25 cellular contexts compared by ENCODE assay signal in genomic region chr1:234777850-234778214, GRCh38.
DNase-seq lines count a peak whose midpoint lies in the region; ATAC-seq, FAIRE-seq and TF ChIP-seq lines count a peak whose summit lies in the region.
"Had no signal": no experiment of that assay in that cellular context is flagged by ENCODE, and none has a peak within 500 bp of the region (broad histone marks: within the 10 kb centered on the region; RNA-seq: fewer than 3 reads in every experiment).

No MANE protein-coding gene starts in this region.

- H3K4me3 ChIP-seq in A673 (ENCODE audit: low read depth, low read length, poor library complexity, severe bottlenecking) (no peak overlapping the region), HepG2 (replicated peaks in 1 of 3; ENCODE audit: insufficient read depth in 1 of 3, low read depth in 2 of 3, low read length in 3 of 3) (no peak overlapping the region)
- H3K4me3 ChIP-seq in BLaER1 treated with 17β-estradiol and CSF1 and Interleukin-3, amounts not matched to agents 10 nM and 100 nM = no peak overlapping the region
- H3K4me3 ChIP-seq: esophagus squamous epithelium, psoas muscle, tibial artery had no signal

- DNase-seq in A673 (ENCODE audit: low spot score) (peak; percentile 14), RPMI7951 (ENCODE audit: low read depth) (peak; percentile 4), HepG2 (ENCODE audit: low spot score) (no peak), NCI-H1105 treated with DMSO at 0.1 percent for 48 hours (lab: John Stamatoyannopoulos, UW) (no peak), cerebellar cortex (ENCODE audit: low spot score) (no peak)
- DNase-seq: activated CD4-positive, alpha-beta T cell treated with anti-CD3 and anti-CD28 coated beads for 1 hour; activated CD8-positive, alpha-beta T cell treated with anti-CD3 and anti-CD28 coated beads for 36 hours; brain microvascular endothelial cell; DMS79 treated with DMSO at 0.1 percent for 48 hours; esophagus squamous epithelium; GDM1; GOT3; MM.1S; NCI-H1436 treated with DMSO at 0.1 percent for 48 hours; stimulated activated CD4-positive, alpha-beta T cell treated with anti-CD3 and anti-CD28 coated beads, Interleukin-4, amount 100 ng/mL, for 24 hours had no signal

- CTCF ChIA-PET in A673 (lab: Charles Lee) (no interaction called here), HepG2 (lab: Yijun Ruan, JAX; ENCODE audit: low intra/inter-chr PET ratio, low total read pairs) (no interaction called here)

- 24% methylated on average over 1 of the region's 1 CpG for WGBS in HepG2 (ENCODE audit: low lambda C conversion rate)

- H4K20me1 ChIP-seq in BLaER1 treated with 17β-estradiol and CSF1 and Interleukin-3, amounts not matched to agents 10 nM and 100 nM = no peaks in the 10 kb centered on the region
- H4K20me1 ChIP-seq in HepG2 (ENCODE audit: insufficient read depth, low read length) = no peaks in the 10 kb centered on the region

- H2AFZ ChIP-seq in HepG2 (ENCODE audit: low read length) = no peak overlapping the region

- no peak overlapping the region for H3K27ac ChIP-seq in A673 (ENCODE audit: low read depth, low read length, poor library complexity, severe bottlenecking)
- H3K27ac ChIP-seq in BLaER1 treated with 17β-estradiol and CSF1 and Interleukin-3, amounts not matched to agents 10 nM and 100 nM = peak overlapping the region in 10 of 11 experiments; percentile 11 to 97 (median 92); a peak in 20 of 22 replicates
- H3K27ac ChIP-seq in HepG2 (ENCODE audit: extremely low read length, insufficient read depth, low read length) = no peak overlapping the region
- H3K27ac ChIP-seq: brain microvascular endothelial cell, esophagus squamous epithelium, KMS-11, psoas muscle, tibial artery had no signal

- H3K9me3 ChIP-seq in A673 (ENCODE audit: low read depth, low read length, poor library complexity, severe bottlenecking) = no peaks in the 10 kb centered on the region
- H3K9me3 ChIP-seq in BLaER1 treated with 17β-estradiol and CSF1 and Interleukin-3, amounts not matched to agents 10 nM and 100 nM (replicated peaks in 1 of 11) = peaks cover 7 to 31% (median 14%) of the 10 kb centered on the region in 11 experiments; a peak in 19 of 22 replicates
- H3K9me3 ChIP-seq in HepG2 (ENCODE audit: low read length) = no peaks in the 10 kb centered on the region
- H3K9me3 ChIP-seq: Caco-2, esophagus squamous epithelium, psoas muscle, tibial artery had no signal

- TF ChIP-seq EP300 in HepG2 (IDR thresholded peaks at IDR 0.05; ENCODE audit: low read depth in 2 of 2, low read length in 2 of 2) = no peak
- TF ChIP-seq EP300 in HepG2 (CRISPR knock-in tag; IDR thresholded peaks at IDR 0.05; ENCODE audit: borderline replicate concordance) = no peak

- no peak for TF ChIP-seq RAD21 in HepG2 (CRISPR knock-in tag; IDR thresholded peaks at IDR 0.05)

- peak overlapping the region in 8 of 11 experiments; percentile 1 to 54 (median 26); a peak in 14 of 22 replicates for H3K9ac ChIP-seq in BLaER1 treated with 17β-estradiol and CSF1 and Interleukin-3, amounts not matched to agents 10 nM and 100 nM
- no peak overlapping the region for H3K9ac ChIP-seq in HepG2 (ENCODE audit: insufficient read depth, low read depth, low read length)
- H3K9ac ChIP-seq: KMS-11 had no signal

- intact Hi-C loops in A673 (cut with micrococcal nuclease; ENCODE audit: unreplicated experiment) (no loop called here), HepG2 (cut with micrococcal nuclease; ENCODE audit: unreplicated experiment) (no loop called here)

- H3K79me2 ChIP-seq in HepG2 (ENCODE audit: insufficient read depth, low read length) = no peaks in the 10 kb centered on the region

- no peak for TF ChIP-seq POLR2A in HepG2 (IDR thresholded peaks at IDR 0.05; ENCODE audit: insufficient read depth in 1 of 2, low read depth in 2 of 2, low read length in 2 of 2)

- no TSS peak for BruUV-seq in A673 (replicated peaks; lab: Mats Ljungman, UMichigan)
- no TSS peak for BruUV-seq in HepG2 (replicated peaks; lab: Mats Ljungman, UMichigan)

- H3K36me3 ChIP-seq in A673 (ENCODE audit: insufficient read depth, low read length, poor library complexity, severe bottlenecking) (no peaks in the 10 kb centered on the region), HepG2 (replicated peaks in 1 of 2; ENCODE audit: control insufficient read depth in 1 of 2, insufficient read depth in 2 of 2, low read length in 2 of 2) (no peaks in the 10 kb centered on the region)
- no peaks in the 10 kb centered on the region for H3K36me3 ChIP-seq in BLaER1 treated with 17β-estradiol and CSF1 and Interleukin-3, amounts not matched to agents 10 nM and 100 nM
- H3K36me3 ChIP-seq: brain microvascular endothelial cell, esophagus squamous epithelium, tibial artery had no signal

- H3K4me1 ChIP-seq in A673 (ENCODE audit: insufficient read depth, low read length, poor library complexity, severe bottlenecking) (no peaks in the 10 kb centered on the region), HepG2 (ENCODE audit: insufficient read depth, low read length) (peaks cover 30% of the 10 kb centered on the region)
- peaks cover 41 to 65% (median 62%) of the 10 kb centered on the region in 10 experiments for H3K4me1 ChIP-seq in BLaER1 treated with 17β-estradiol and CSF1 and Interleukin-3, amounts not matched to agents 10 nM and 100 nM

- in situ Hi-C loops in HepG2 (cut with HindIII; ENCODE audit: extremely low pct_ligation_motif_present, low pct_unique_long_range_greater_than_20kb) = no loop called here

- POLR2A ChIA-PET in A673 (lab: Charles Lee; ENCODE audit: low non-redundant PET) (no interaction called here), HepG2 (lab: Yijun Ruan, JAX) (interaction anchor here (1.2 kb wide), 1 partner anchor 61 kb away, joined by 4 read pairs; no protein-coding TSS in a partner anchor)

- TF ChIP-seq CTCF in A673 (conservative IDR thresholded peaks at IDR 0.05; ENCODE audit: low read depth, low read length) (no peak), HepG2 (CRISPR knock-in tag; IDR thresholded peaks at IDR 0.05) (no peak)

- H3K27me3 ChIP-seq in A673 (replicated peaks; ENCODE audit: insufficient read depth, low read depth, low read length, poor library complexity) = peaks cover 58% of the 10 kb centered on the region
- H3K27me3 ChIP-seq in BLaER1 treated with 17β-estradiol and CSF1 and Interleukin-3, amounts not matched to agents 10 nM and 100 nM = peaks cover 22 to 65% (median 34%) of the 10 kb centered on the region in 11 experiments; a peak in 19 of 22 replicates
- H3K27me3 ChIP-seq in HepG2 (ENCODE audit: control insufficient read depth in 1 of 2, insufficient read depth in 2 of 2, low read length in 2 of 2) = peaks cover 0 to 26% of the 10 kb centered on the region in 2 experiments; a peak in 3 of 5 replicates

- ATAC-seq in HepG2 (no peak), GM19395 (IDR thresholded peaks at IDR 0.05; ENCODE audit: unreplicated experiment) (no peak)
- ATAC-seq: activated T-helper 17 cell treated with anti-CD3 and anti-CD28 coated beads, Interleukin-2, amount 50 U/mL, for 72 hours; PC-3; psoas muscle had no signal

- peak overlapping the region; percentile 14 to 64 (median 43) for H3K4me2 ChIP-seq in BLaER1 treated with 17β-estradiol and CSF1 and Interleukin-3, amounts not matched to agents 10 nM and 100 nM
- no peak overlapping the region for H3K4me2 ChIP-seq in HepG2 (ENCODE audit: low read depth, low read length)
- H3K4me2 ChIP-seq: KMS-11 had no signal

- FAIRE-seq in HepG2 (lab: Jason Lieb, UNC) = peak; percentile 42
- FAIRE-seq: endometrium, frontal cortex had no signal

TF ChIP-seq in HepG2, 621 proteins besides CTCF, POLR2A, EP300 and RAD21 (continues in another document):
- TF ChIP-seq NFE2 (CRISPR knock-in tag; IDR thresholded peaks at IDR 0.05) (no peak), ZMYM3 (CRISPR knock-in tag; IDR thresholded peaks at IDR 0.05) (peak; percentile 76), NFKBIZ (CRISPR knock-in tag; IDR thresholded peaks at IDR 0.05) (no peak), ZNF232 (CRISPR knock-in tag; IDR thresholded peaks at IDR 0.05; ENCODE audit: borderline replicate concordance) (no peak), TGIF2 (CRISPR knock-in tag; IDR thresholded peaks at IDR 0.05) (no peak), PCBP2 (optimal IDR thresholded peaks at IDR 0.05; ENCODE audit: low read depth, low read length, poor library complexity, severe bottlenecking) (no peak), ZNF24 (IDR thresholded peaks at IDR 0.05) (no peak), KDM3A (CRISPR knock-in tag; IDR thresholded peaks at IDR 0.05; ENCODE audit: low read depth) (no peak), ZNF629 (CRISPR knock-in tag; conservative IDR thresholded peaks at IDR 0.05) (peak; percentile 93), MTA3 (CRISPR knock-in tag; IDR thresholded peaks at IDR 0.05) (no peak), CHD4 (IDR thresholded peaks at IDR 0.05; ENCODE audit: borderline replicate concordance, low read length) (peak; percentile 63; the same call in 1 of the 2 replicates), POGZ (CRISPR knock-in tag; IDR thresholded peaks at IDR 0.05) (no peak), HHEX (CRISPR knock-in tag; IDR thresholded peaks at IDR 0.05) (no peak), TCF12 (IDR thresholded peaks at IDR 0.05) (no peak), TCF12 (CRISPR knock-in tag; IDR thresholded peaks at IDR 0.05) (no peak), SMYD3 (CRISPR knock-in tag; IDR thresholded peaks at IDR 0.05) (no peak)
- TF ChIP-seq, protein P1, sequence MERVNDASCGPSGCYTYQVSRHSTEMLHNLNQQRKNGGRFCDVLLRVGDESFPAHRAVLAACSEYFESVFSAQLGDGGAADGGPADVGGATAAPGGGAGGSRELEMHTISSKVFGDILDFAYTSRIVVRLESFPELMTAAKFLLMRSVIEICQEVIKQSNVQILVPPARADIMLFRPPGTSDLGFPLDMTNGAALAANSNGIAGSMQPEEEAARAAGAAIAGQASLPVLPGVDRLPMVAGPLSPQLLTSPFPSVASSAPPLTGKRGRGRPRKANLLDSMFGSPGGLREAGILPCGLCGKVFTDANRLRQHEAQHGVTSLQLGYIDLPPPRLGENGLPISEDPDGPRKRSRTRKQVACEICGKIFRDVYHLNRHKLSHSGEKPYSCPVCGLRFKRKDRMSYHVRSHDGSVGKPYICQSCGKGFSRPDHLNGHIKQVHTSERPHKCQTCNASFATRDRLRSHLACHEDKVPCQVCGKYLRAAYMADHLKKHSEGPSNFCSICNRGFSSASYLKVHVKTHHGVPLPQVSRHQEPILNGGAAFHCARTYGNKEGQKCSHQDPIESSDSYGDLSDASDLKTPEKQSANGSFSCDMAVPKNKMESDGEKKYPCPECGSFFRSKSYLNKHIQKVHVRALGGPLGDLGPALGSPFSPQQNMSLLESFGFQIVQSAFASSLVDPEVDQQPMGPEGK (CRISPR knock-in tag; IDR thresholded peaks at IDR 0.05) = no peak
- TF ChIP-seq, protein P2, sequence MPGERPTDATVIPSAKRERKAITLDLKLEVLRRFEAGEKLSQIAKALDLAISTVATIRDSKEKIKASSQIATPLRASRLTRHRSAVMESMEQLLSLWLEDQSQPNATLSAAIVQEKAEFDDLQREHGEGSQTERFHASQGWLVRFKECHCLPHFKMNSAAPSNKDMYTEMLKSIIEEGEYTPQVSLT (CRISPR knock-in tag; IDR thresholded peaks at IDR 0.05; ENCODE audit: borderline replicate concordance, low read depth) = no peak

Comparison
In these comparisons a context has a peak if more than half of its experiments do, and no peak if none do; other contexts are left out.
1. DNase-seq: peak in A673 (single experiment) and RPMI7951 (single experiment); none in HepG2 (single experiment), NCI-H1105 treated with DMSO at 0.1 percent for 48 hours (single experiment) and cerebellar cortex (single experiment).
2. H3K27ac ChIP-seq: peak in BLaER1 treated with 17β-estradiol and CSF1 and Interleukin-3, amounts not matched to agents 10 nM and 100 nM (10 of 11); none in A673 (single experiment) and HepG2 (single experiment).